In genomic region chr2:109218792-109219126, GRCh38 we compare ENCODE assay signal across 1 cellular context.
TF ChIP-seq lines count a peak whose summit lies in the region.

No MANE protein-coding gene starts in this region.

TF ChIP-seq in SK-N-SH, 30 proteins besides CTCF, POLR2A, EP300 and RAD21 (continued from another document):
- TF ChIP-seq IRF3 (IDR thresholded peaks at IDR 0.05; ENCODE audit: low read depth, low read length) (no peak), TEAD4 (IDR thresholded peaks at IDR 0.05; ENCODE audit: borderline replicate concordance, insufficient read depth) (no peak), NRF1 (IDR thresholded peaks at IDR 0.05; ENCODE audit: low read depth, low read length) (no peak), NFIC (IDR thresholded peaks at IDR 0.05; ENCODE audit: borderline replicate concordance) (no peak), RXRA (IDR thresholded peaks at IDR 0.05; ENCODE audit: borderline replicate concordance, low read depth) (no peak), RFX5 (IDR thresholded peaks at IDR 0.05; ENCODE audit: low read length) (no peak)
- TF ChIP-seq, protein P1, sequence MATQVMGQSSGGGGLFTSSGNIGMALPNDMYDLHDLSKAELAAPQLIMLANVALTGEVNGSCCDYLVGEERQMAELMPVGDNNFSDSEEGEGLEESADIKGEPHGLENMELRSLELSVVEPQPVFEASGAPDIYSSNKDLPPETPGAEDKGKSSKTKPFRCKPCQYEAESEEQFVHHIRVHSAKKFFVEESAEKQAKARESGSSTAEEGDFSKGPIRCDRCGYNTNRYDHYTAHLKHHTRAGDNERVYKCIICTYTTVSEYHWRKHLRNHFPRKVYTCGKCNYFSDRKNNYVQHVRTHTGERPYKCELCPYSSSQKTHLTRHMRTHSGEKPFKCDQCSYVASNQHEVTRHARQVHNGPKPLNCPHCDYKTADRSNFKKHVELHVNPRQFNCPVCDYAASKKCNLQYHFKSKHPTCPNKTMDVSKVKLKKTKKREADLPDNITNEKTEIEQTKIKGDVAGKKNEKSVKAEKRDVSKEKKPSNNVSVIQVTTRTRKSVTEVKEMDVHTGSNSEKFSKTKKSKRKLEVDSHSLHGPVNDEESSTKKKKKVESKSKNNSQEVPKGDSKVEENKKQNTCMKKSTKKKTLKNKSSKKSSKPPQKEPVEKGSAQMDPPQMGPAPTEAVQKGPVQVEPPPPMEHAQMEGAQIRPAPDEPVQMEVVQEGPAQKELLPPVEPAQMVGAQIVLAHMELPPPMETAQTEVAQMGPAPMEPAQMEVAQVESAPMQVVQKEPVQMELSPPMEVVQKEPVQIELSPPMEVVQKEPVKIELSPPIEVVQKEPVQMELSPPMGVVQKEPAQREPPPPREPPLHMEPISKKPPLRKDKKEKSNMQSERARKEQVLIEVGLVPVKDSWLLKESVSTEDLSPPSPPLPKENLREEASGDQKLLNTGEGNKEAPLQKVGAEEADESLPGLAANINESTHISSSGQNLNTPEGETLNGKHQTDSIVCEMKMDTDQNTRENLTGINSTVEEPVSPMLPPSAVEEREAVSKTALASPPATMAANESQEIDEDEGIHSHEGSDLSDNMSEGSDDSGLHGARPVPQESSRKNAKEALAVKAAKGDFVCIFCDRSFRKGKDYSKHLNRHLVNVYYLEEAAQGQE (IDR thresholded peaks at IDR 0.05; ENCODE audit: low read depth, low read length): no peak
- TF ChIP-seq, protein P2, sequence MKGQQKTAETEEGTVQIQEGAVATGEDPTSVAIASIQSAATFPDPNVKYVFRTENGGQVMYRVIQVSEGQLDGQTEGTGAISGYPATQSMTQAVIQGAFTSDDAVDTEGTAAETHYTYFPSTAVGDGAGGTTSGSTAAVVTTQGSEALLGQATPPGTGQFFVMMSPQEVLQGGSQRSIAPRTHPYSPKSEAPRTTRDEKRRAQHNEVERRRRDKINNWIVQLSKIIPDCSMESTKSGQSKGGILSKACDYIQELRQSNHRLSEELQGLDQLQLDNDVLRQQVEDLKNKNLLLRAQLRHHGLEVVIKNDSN (IDR thresholded peaks at IDR 0.05; ENCODE audit: borderline replicate concordance, low read depth): no peak
- TF ChIP-seq, protein P3, sequence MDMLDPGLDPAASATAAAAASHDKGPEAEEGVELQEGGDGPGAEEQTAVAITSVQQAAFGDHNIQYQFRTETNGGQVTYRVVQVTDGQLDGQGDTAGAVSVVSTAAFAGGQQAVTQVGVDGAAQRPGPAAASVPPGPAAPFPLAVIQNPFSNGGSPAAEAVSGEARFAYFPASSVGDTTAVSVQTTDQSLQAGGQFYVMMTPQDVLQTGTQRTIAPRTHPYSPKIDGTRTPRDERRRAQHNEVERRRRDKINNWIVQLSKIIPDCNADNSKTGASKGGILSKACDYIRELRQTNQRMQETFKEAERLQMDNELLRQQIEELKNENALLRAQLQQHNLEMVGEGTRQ (IDR thresholded peaks at IDR 0.05; ENCODE audit: borderline replicate concordance, low read depth, low read length): no peak
